ENCODE assay signal across 16 cellular contexts in genomic region chr6:106536863-106537262, GRCh38.
DNase-seq lines count a peak whose midpoint lies in the region; ATAC-seq, FAIRE-seq and TF ChIP-seq lines count a peak whose summit lies in the region.
"Had no signal": no experiment of that assay in that cellular context is flagged by ENCODE, and none has a peak within 500 bp of the region (broad histone marks: within the 10 kb centered on the region; RNA-seq: fewer than 3 reads in every experiment).

No MANE protein-coding gene starts in this region.

- intact Hi-C loops in GM12878 (cut with micrococcal nuclease; ENCODE audit: unreplicated experiment): no loop called here

- no peak for FAIRE-seq in GM12878 (lab: Jason Lieb, UNC)

- ATAC-seq in GM12878: peak; percentile 24
- ATAC-seq in stimulated activated naive B cell treated with anti-CD40 and anti-IgM and Interleukin-4, amounts not matched to agents 10 μg/mL and 1 μg/mL and 100 μg/mL, for 72 hours (replicated peaks): peak; percentile 21 to 44

- no peak overlapping the region for H3K4me2 ChIP-seq in GM12878 (ENCODE audit: control insufficient read depth, insufficient read depth)
- no peak overlapping the region for H3K4me2 ChIP-seq in GM23248 (ENCODE audit: unreplicated experiment)

- H2AFZ ChIP-seq in GM12878 (ENCODE audit: control insufficient read depth, low read depth, low read length): no peak overlapping the region
- no peak overlapping the region for H2AFZ ChIP-seq in GM23248

- H3K9me3 ChIP-seq in GM12878 (replicated peaks; ENCODE audit: control insufficient read depth, insufficient read depth, low read length) (no peaks in the 10 kb centered on the region), GM23248 (ENCODE audit: low read depth) (no peaks in the 10 kb centered on the region)
- H3K9me3 ChIP-seq: thyroid gland had no signal

- H3K4me3 Mint-ChIP-seq in activated naive CD4-positive, alpha-beta T cell treated with anti-CD3 and anti-CD28 coated beads, Interleukin-2, amount 50 U/mL, for 24 hours: peak overlapping the region; percentile 49
- peak overlapping the region in 1 of 2 donors; percentile 39 for H3K4me3 Mint-ChIP-seq in stimulated activated naive B cell treated with anti-CD40 and anti-IgM and Interleukin-4, amounts not matched to agents 10 μg/mL and 1 μg/mL and 100 μg/mL, for 72 hours

- WGBS in GM12878 (ENCODE audit: insufficient coverage, insufficient replicate concordance, low lambda C conversion rate, missing lambda C conversion rate): 23% methylated on average over 2 of the region's 2 CpGs
- 94 to 95% methylated on average over 2 of the region's 2 CpGs for WGBS in GM23248 (ENCODE audit: low coverage in 1 of 2, low lambda C conversion rate in 2 of 2, missing lambda C conversion rate in 2 of 2), 2 experiments

- H3K36me3 Mint-ChIP-seq in activated naive CD4-positive, alpha-beta T cell treated with anti-CD3 and anti-CD28 coated beads, Interleukin-2, amount 50 U/mL, for 24 hours: peaks cover 28% of the 10 kb centered on the region
- H3K36me3 Mint-ChIP-seq in stimulated activated naive B cell treated with anti-CD40 and anti-IgM and Interleukin-4, amounts not matched to agents 10 μg/mL and 1 μg/mL and 100 μg/mL, for 72 hours: peaks cover 8 to 9% of the 10 kb centered on the region in 2 donors

- TF ChIP-seq RAD21 in GM12878 (IDR thresholded peaks at IDR 0.05; ENCODE audit: insufficient read depth, low read depth, low read length): no peak

- H3K27me3 ChIP-seq in GM12878 (replicated peaks in 1 of 2; ENCODE audit: control insufficient read depth in 2 of 2, insufficient read depth in 2 of 2, low read length in 1 of 2) (no peaks in the 10 kb centered on the region), GM23248 (replicated peaks; ENCODE audit: insufficient read depth) (no peaks in the 10 kb centered on the region)
- H3K27me3 ChIP-seq: thyroid gland had no signal

- POLR2A ChIA-PET in GM12878 (lab: Charles Lee): interaction anchor here (1.1 to 1.6 kb wide), 4 partner anchors 9 to 16 kb away, joined by 3 to 5 read pairs (median 4); no protein-coding TSS in a partner anchor

- H3K27ac Mint-ChIP-seq in activated naive CD4-positive, alpha-beta T cell treated with anti-CD3 and anti-CD28 coated beads, Interleukin-2, amount 50 U/mL, for 24 hours: peak overlapping the region; percentile 57
- H3K27ac Mint-ChIP-seq in stimulated activated naive B cell treated with anti-CD40 and anti-IgM and Interleukin-4, amounts not matched to agents 10 μg/mL and 1 μg/mL and 100 μg/mL, for 72 hours: no peak overlapping the region

- TF ChIP-seq POLR2A in NB4 (IDR thresholded peaks at IDR 0.05; ENCODE audit: extremely low read depth, insufficient read length) (no peak), GM12878 (IDR thresholded peaks at IDR 0.05; ENCODE audit: low read depth, low read length) (no peak)

- H3K9me2 ChIP-seq in GM23248 (ENCODE audit: insufficient read depth): 0 out of 2 replicates have a peak, but pooled peaks cover 4% of the 10 kb centered on the region

- TF ChIP-seq EP300 in GM12878 (IDR thresholded peaks at IDR 0.05; ENCODE audit: borderline replicate concordance in 1 of 2, control insufficient read depth in 1 of 2, low read depth in 2 of 2, low read length in 2 of 2): no peak

- in situ Hi-C loops in GM12878 (cut with MboI) (no loop called here), GM23248 (cut with MboI) (no loop called here)

- H3K4me1 ChIP-seq in GM12878 (ENCODE audit: control insufficient read depth, insufficient read depth, low read length) (peaks cover 16% of the 10 kb centered on the region), GM23248 (ENCODE audit: insufficient read depth) (peaks cover 35% of the 10 kb centered on the region)
- H3K4me1 ChIP-seq: thyroid gland had no signal

- H3K36me3 ChIP-seq in GM12878 (ENCODE audit: control insufficient read depth in 2 of 2, insufficient read depth in 2 of 2, low read length in 1 of 2): peaks cover 3 to 33% of the 10 kb centered on the region in 2 experiments
- H3K36me3 ChIP-seq in GM23248 (ENCODE audit: low read depth): no peaks in the 10 kb centered on the region
- H3K36me3 ChIP-seq: thyroid gland had no signal

- no peaks in the 10 kb centered on the region for H3K27me3 Mint-ChIP-seq in activated naive CD4-positive, alpha-beta T cell treated with anti-CD3 and anti-CD28 coated beads, Interleukin-2, amount 50 U/mL, for 24 hours
- H3K27me3 Mint-ChIP-seq in stimulated activated naive B cell treated with anti-CD40 and anti-IgM and Interleukin-4, amounts not matched to agents 10 μg/mL and 1 μg/mL and 100 μg/mL, for 72 hours: no peaks in the 10 kb centered on the region

- no peaks in the 10 kb centered on the region for H3K9me3 Mint-ChIP-seq in activated naive CD4-positive, alpha-beta T cell treated with anti-CD3 and anti-CD28 coated beads, Interleukin-2, amount 50 U/mL, for 24 hours
- no peaks in the 10 kb centered on the region for H3K9me3 Mint-ChIP-seq in stimulated activated naive B cell treated with anti-CD40 and anti-IgM and Interleukin-4, amounts not matched to agents 10 μg/mL and 1 μg/mL and 100 μg/mL, for 72 hours

- no peak overlapping the region for H3K27ac ChIP-seq in GM12878 (ENCODE audit: control insufficient read depth, insufficient read depth)
- no peak overlapping the region for H3K27ac ChIP-seq in substantia nigra (ENCODE audit: low read depth, low read length, poor library complexity, severe bottlenecking)
- no peak overlapping the region for H3K27ac ChIP-seq in GM23248
- H3K27ac ChIP-seq: thyroid gland had no signal

- BruUV-seq in GM12878 (replicated peaks; lab: Mats Ljungman, UMichigan): no TSS peak

- DNase-seq in activated naive CD4-positive, alpha-beta T cell (lab: John Stamatoyannopoulos, UW): no peak
- DNase-seq in NB4 (ENCODE audit: low read depth): peak; percentile 40
- no peak for DNase-seq in GM12878 (ENCODE audit: low read depth, low spot score)
- no peak for DNase-seq in stimulated activated naive B cell treated with anti-CD40 and anti-IgM and Interleukin-4, amounts not matched to agents 10 μg/mL and 1 μg/mL and 100 μg/mL, for 72 hours
- no peak for DNase-seq in substantia nigra (lab: John Stamatoyannopoulos, UW)
- no peak for DNase-seq in GM23248
- DNase-seq in OCI-M1 (lab: John Stamatoyannopoulos, UW): no peak
- DNase-seq: activated CD4-positive, alpha-beta T cell treated with anti-CD3 and anti-CD28 coated beads, Interleukin-2, amount 50 U/mL, for 1 hour; caudate nucleus; DMS79 treated with DMSO at 0.1 percent for 48 hours; NCI-H1694 treated with DMSO at 0.1 percent for 48 hours; NCI-H524 treated with DMSO at 0.1 percent for 48 hours; RPMI8226; stimulated activated CD4-positive, alpha-beta T cell treated with anti-CD3 and anti-CD28 coated beads, Interleukin-15, amount 100 ng/mL, for 24 hours; thyroid gland had no signal

- H3K4me1 Mint-ChIP-seq in activated naive CD4-positive, alpha-beta T cell treated with anti-CD3 and anti-CD28 coated beads, Interleukin-2, amount 50 U/mL, for 24 hours: peaks cover 74% of the 10 kb centered on the region
- peaks cover 45 to 59% of the 10 kb centered on the region in 2 donors for H3K4me1 Mint-ChIP-seq in stimulated activated naive B cell treated with anti-CD40 and anti-IgM and Interleukin-4, amounts not matched to agents 10 μg/mL and 1 μg/mL and 100 μg/mL, for 72 hours

- no peak for TF ChIP-seq CTCF in NB4 (IDR thresholded peaks at IDR 0.05; ENCODE audit: low read depth, low read length)
- TF ChIP-seq CTCF in GM12878 (IDR thresholded peaks at IDR 0.05 in 2 of 3, conservative IDR thresholded peaks at IDR 0.05 in 1 of 3; ENCODE audit: control insufficient read depth in 2 of 3, extremely low read depth in 1 of 3, insufficient read depth in 1 of 3, low read depth in 3 of 3, low read length in 3 of 3): no peak

- peaks cover 13% of the 10 kb centered on the region; the same call in 1 of the 2 replicates for H3F3A ChIP-seq in GM23248 (ENCODE audit: insufficient read depth)

- SMC1A ChIA-PET in GM12878 (lab: Charles Lee; ENCODE audit: uncharacterized antibody, unreplicated experiment): interaction anchor here (0.7 to 2.5 kb wide), 10 partner anchors 10 to 29 kb away, joined by 3 to 10 read pairs (median 4); no protein-coding TSS in a partner anchor

- RAD21 ChIA-PET in GM12878 (lab: Charles Lee; ENCODE audit: unreplicated experiment): interaction anchor here (0.9 to 1.2 kb wide), 3 partner anchors 14 to 25 kb away, joined by 3 to 5 read pairs (median 4); no protein-coding TSS in a partner anchor

- CTCF ChIA-PET in GM12878 (lab: Yijun Ruan, JAX): interaction anchor here (0.8 to 1.2 kb wide), 3 partner anchors 27 to 91 kb away, joined by 3 to 4 read pairs (median 3); no protein-coding TSS in a partner anchor

- peaks cover 2% of the 10 kb centered on the region; the same call in 1 of the 2 replicates for H3K79me2 ChIP-seq in GM12878 (ENCODE audit: control insufficient read depth, insufficient read depth, low read length)
- H3K79me2 ChIP-seq in GM23248 (ENCODE audit: insufficient read depth): no peaks in the 10 kb centered on the region

- no peak overlapping the region for H3K4me3 ChIP-seq in NB4 (ENCODE audit: low read depth, low read length)
- H3K4me3 ChIP-seq in GM12878: no peak overlapping the region
- no peak overlapping the region for H3K4me3 ChIP-seq in GM23248
- H3K4me3 ChIP-seq: thyroid gland had no signal

- H4K20me1 ChIP-seq in GM12878 (ENCODE audit: control insufficient read depth, insufficient read depth) (no peaks in the 10 kb centered on the region), GM23248 (ENCODE audit: insufficient read depth) (no peaks in the 10 kb centered on the region)

- H3K9ac ChIP-seq in GM12878 (ENCODE audit: control insufficient read depth, insufficient read depth, low read length) (no peak overlapping the region), GM23248 (no peak overlapping the region)

TF ChIP-seq in GM12878, 131 proteins besides CTCF, POLR2A, EP300 and RAD21 (continues in another document):
- peak; percentile 39; the same call in 1 of the 2 replicates for TF ChIP-seq RELB (IDR thresholded peaks at IDR 0.05; ENCODE audit: low read depth)
